In genomic region chr1:8357329-8358101, GRCh38 we compare ENCODE assay signal across 17 cellular contexts. TPM values are rescaled to one million over a fixed set of nuclear protein-coding genes. Genes with fewer than 3 reads are reported as not detected.
DNase-seq lines count a peak whose midpoint lies in the region; ATAC-seq and TF ChIP-seq lines count a peak whose summit lies in the region.
"Had no signal": no experiment of that assay in that cellular context is flagged by ENCODE, and none has a peak within 500 bp of the region (broad histone marks: within the 10 kb centered on the region; RNA-seq: fewer than 3 reads in every experiment).

No MANE protein-coding gene starts in this region.

- peaks cover 6% of the 10 kb centered on the region for H3K79me2 ChIP-seq in osteoblast (ENCODE audit: insufficient read depth, low read length)
- peaks cover 9% of the 10 kb centered on the region; the same call in 1 of the 2 replicates for H3K79me2 ChIP-seq in GM23248 (ENCODE audit: insufficient read depth)

- TF ChIP-seq CTCF in endothelial cell (IDR thresholded peaks at IDR 0.05; ENCODE audit: unreplicated experiment) (no peak), osteoblast (IDR thresholded peaks at IDR 0.05; ENCODE audit: extremely low read depth, low read depth, low read length) (no peak)

- peaks cover 38% of the 10 kb centered on the region for H3K36me3 Mint-ChIP-seq in endothelial cell (ENCODE audit: low read depth, unreplicated experiment)

- H3K9me3 Mint-ChIP-seq in stimulated activated naive CD8-positive, alpha-beta T cell treated with anti-CD3 and anti-CD28 coated beads, Interleukin-15, amount 100 ng/mL, for 72 hours, result no peaks in the 10 kb centered on the region
- H3K9me3 Mint-ChIP-seq in endothelial cell (ENCODE audit: unreplicated experiment), result no peaks in the 10 kb centered on the region
- H3K9me3 Mint-ChIP-seq: CD8-positive, alpha-beta T cell had no signal

- H3K4me3 Mint-ChIP-seq in stimulated activated naive CD8-positive, alpha-beta T cell treated with anti-CD3 and anti-CD28 coated beads, Interleukin-15, amount 100 ng/mL, for 72 hours, result no peak overlapping the region
- peak overlapping the region; percentile 73 for H3K4me3 Mint-ChIP-seq in endothelial cell (ENCODE audit: unreplicated experiment)
- H3K4me3 Mint-ChIP-seq: brain; CD8-positive, alpha-beta T cell had no signal

- ATAC-seq in stimulated activated naive CD8-positive, alpha-beta T cell treated with anti-CD3 and anti-CD28 coated beads, Interleukin-15, amount 100 ng/mL, for 72 hours, result peak; percentile 8
- no peak for ATAC-seq in stimulated activated naive CD8-positive, alpha-beta T cell treated with anti-CD3 and anti-CD28 coated beads, Interleukin-15, Interleukin-2, amounts not matched to agents 100 U/mL and 50 U/mL, for 24 hours
- ATAC-seq in HG03432 (IDR thresholded peaks at IDR 0.05; ENCODE audit: unreplicated experiment), result no peak
- ATAC-seq: CD8-positive, alpha-beta T cell; pancreas had no signal

- H3K27ac ChIP-seq in osteoblast (ENCODE audit: low read depth, low read length) (no peak overlapping the region), GM23248 (no peak overlapping the region)
- H3K27ac ChIP-seq: pancreas had no signal

- no peaks in the 10 kb centered on the region for H3K27me3 Mint-ChIP-seq in stimulated activated naive CD8-positive, alpha-beta T cell treated with anti-CD3 and anti-CD28 coated beads, Interleukin-15, amount 100 ng/mL, for 72 hours
- H3K27me3 Mint-ChIP-seq in endothelial cell (ENCODE audit: unreplicated experiment), result peaks cover 22% of the 10 kb centered on the region
- H3K27me3 Mint-ChIP-seq: brain had no signal

- no peaks in the 10 kb centered on the region for H3K9me2 ChIP-seq in GM23248 (ENCODE audit: insufficient read depth)

- in situ Hi-C loops in GM23248 (cut with MboI), result no loop called here

- no peaks in the 10 kb centered on the region for H3K4me1 Mint-ChIP-seq in stimulated activated naive CD8-positive, alpha-beta T cell treated with anti-CD3 and anti-CD28 coated beads, Interleukin-15, amount 100 ng/mL, for 72 hours
- H3K4me1 Mint-ChIP-seq in endothelial cell (ENCODE audit: unreplicated experiment), result peaks cover 25% of the 10 kb centered on the region
- H3K4me1 Mint-ChIP-seq: brain had no signal

- no peak overlapping the region for H3K9ac ChIP-seq in GM23248

- H3K4me2 ChIP-seq in osteoblast (ENCODE audit: insufficient read depth, low read length) (no peak overlapping the region), GM23248 (ENCODE audit: unreplicated experiment) (no peak overlapping the region)

- H3K36me3 ChIP-seq in osteoblast (ENCODE audit: insufficient read depth, low read length), result peaks cover 76% of the 10 kb centered on the region
- H3K36me3 ChIP-seq in GM23248 (ENCODE audit: low read depth), result peaks cover 37% of the 10 kb centered on the region; the same call in 1 of the 2 replicates

- no peaks in the 10 kb centered on the region for H3K27me3 ChIP-seq in osteoblast (ENCODE audit: insufficient read depth, low read length)
- H3K27me3 ChIP-seq in GM23248 (replicated peaks; ENCODE audit: insufficient read depth), result no peaks in the 10 kb centered on the region
- H3K27me3 ChIP-seq: pancreas had no signal

- H3K4me1 ChIP-seq in osteoblast (ENCODE audit: insufficient read depth, low read length) (no peaks in the 10 kb centered on the region), GM23248 (ENCODE audit: insufficient read depth) (no peaks in the 10 kb centered on the region)
- H3K4me1 ChIP-seq: pancreas had no signal

- 0 out of 2 replicates have a peak, but pooled peaks cover 1% of the 10 kb centered on the region for H3F3A ChIP-seq in GM23248 (ENCODE audit: insufficient read depth)

- WGBS in GM23248 (ENCODE audit: low coverage in 1 of 2, low lambda C conversion rate in 2 of 2, missing lambda C conversion rate in 2 of 2), 2 experiments, result 84% methylated on average over 14 of the region's 14 CpGs

- H3K4me3 ChIP-seq in osteoblast (ENCODE audit: insufficient read depth, low read length) (no peak overlapping the region), GM23248 (no peak overlapping the region)
- H3K4me3 ChIP-seq: pancreas had no signal

- H4K20me1 ChIP-seq in osteoblast (ENCODE audit: insufficient read depth, low read length), result peaks cover 8% of the 10 kb centered on the region
- H4K20me1 ChIP-seq in GM23248 (ENCODE audit: insufficient read depth), result no peaks in the 10 kb centered on the region

- H3K9me3 ChIP-seq in osteoblast (ENCODE audit: low read depth, low read length) (no peaks in the 10 kb centered on the region), GM23248 (ENCODE audit: low read depth) (no peaks in the 10 kb centered on the region)
- H3K9me3 ChIP-seq: pancreas had no signal

- no peak overlapping the region for H2AFZ ChIP-seq in osteoblast (ENCODE audit: low read length)
- no peak overlapping the region for H2AFZ ChIP-seq in GM23248

- no peak overlapping the region for H3K27ac Mint-ChIP-seq in stimulated activated naive CD8-positive, alpha-beta T cell treated with anti-CD3 and anti-CD28 coated beads, Interleukin-15, amount 100 ng/mL, for 72 hours
- H3K27ac Mint-ChIP-seq in endothelial cell (ENCODE audit: unreplicated experiment), result peak overlapping the region; percentile 57

- no peak for DNase-seq in stimulated activated naive CD8-positive, alpha-beta T cell treated with anti-CD3 and anti-CD28 coated beads, Interleukin-15, amount 100 ng/mL, for 72 hours
- no peak for DNase-seq in stimulated activated naive CD8-positive, alpha-beta T cell treated with anti-CD3 and anti-CD28 coated beads, Interleukin-15, Interleukin-2, amounts not matched to agents 100 U/mL and 50 U/mL, for 24 hours
- no peak for DNase-seq in endothelial cell (ENCODE audit: low spot score)
- DNase-seq in osteoblast (ENCODE audit: insufficient read length, low spot score, missing footprints), result peak; percentile 72
- no peak for DNase-seq in NCI-H2171 treated with DMSO at 0.1 percent for 48 hours (lab: John Stamatoyannopoulos, UW)
- no peak for DNase-seq in GM23248
- no peak for DNase-seq in DMS 273 treated with DMSO at 0.1 percent for 48 hours (lab: John Stamatoyannopoulos, UW)
- DNase-seq: activated gamma-delta T cell treated with Interleukin-2 at 50 U/mL for 16 hours; CD8-positive, alpha-beta T cell; DND-41; left cardiac atrium; NCI-H1048; NCI-H774; stimulated activated naive CD4-positive, alpha-beta T cell had no signal

RNA-seq across cellular contexts. Expression of gene SLC45A1, which starts 39.6 kb away (rescaled TPM):
- 0.62 TPM for total RNA-seq in endothelial cell (ENCODE audit: unreplicated experiment)
- total RNA-seq in osteoblast, result 1.8 and 2.4 TPM in 2 replicates
- total RNA-seq in GM23248 (2014; rRNA removed; shearing (Covaris generic)), result 0.25 and 0.97 TPM in 2 replicates
- polyA plus RNA-seq in GM23248 (2016; fragmentation: Nextera tagmentation; extraction: Ambion mirVana), result 1.9 and 3.3 TPM in 2 replicates
